In the genomic region with DNA sequence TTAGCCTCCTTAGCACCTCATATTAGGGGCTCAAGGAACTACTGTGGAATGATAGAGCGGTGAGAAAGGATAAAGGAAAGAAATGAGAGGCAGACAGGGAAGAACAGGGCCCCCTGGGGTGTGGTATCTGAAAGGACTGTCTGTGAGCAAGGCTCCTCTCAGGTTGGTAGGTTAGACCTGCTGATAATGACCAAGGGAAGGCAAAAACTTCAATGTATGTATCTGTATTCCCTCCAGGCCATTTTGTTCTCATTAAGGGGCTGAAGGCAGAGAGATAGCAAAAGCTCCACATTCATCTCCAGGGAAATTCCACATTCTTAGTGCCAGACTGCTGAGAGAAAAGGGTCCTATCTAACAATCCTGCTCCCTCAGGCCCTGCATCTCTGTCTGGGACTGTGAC, we compare ENCODE assay signal across 23 cellular contexts.
"Had no signal": no experiment of that assay in that cellular context is flagged by ENCODE, and none has a peak within 500 bp of the region (broad histone marks: within the 10 kb centered on the region; RNA-seq: fewer than 3 reads in every experiment).

No MANE protein-coding gene starts in this region.

- H3K27ac ChIP-seq: dorsolateral prefrontal cortex, epithelial cell of prostate, gastrocnemius medialis, lower lobe of right lung, neutrophil, pancreas, testis, tibial artery, upper lobe of left lung had no signal

- H3K4me1 Mint-ChIP-seq: immature natural killer cell; natural killer cell; stimulated activated memory B cell treated with anti-CD40 and anti-IgM and Interleukin-4, amounts not matched to agents 10 μg/mL and 1 μg/mL and 100 μg/mL, for 72 hours had no signal

- H3K4me2 ChIP-seq: smooth muscle cell had no signal

- H3K27me3 Mint-ChIP-seq: stimulated activated memory B cell treated with anti-CD40 and anti-IgM and Interleukin-4, amounts not matched to agents 10 μg/mL and 1 μg/mL and 100 μg/mL, for 72 hours had no signal

- H3K9me3 Mint-ChIP-seq: stimulated activated memory B cell treated with anti-CD40 and anti-IgM and Interleukin-4, amounts not matched to agents 10 μg/mL and 1 μg/mL and 100 μg/mL, for 72 hours had no signal

- H3K4me3 Mint-ChIP-seq: immature natural killer cell; natural killer cell; stimulated activated memory B cell treated with anti-CD40 and anti-IgM and Interleukin-4, amounts not matched to agents 10 μg/mL and 1 μg/mL and 100 μg/mL, for 72 hours had no signal

- DNase-seq: dorsolateral prefrontal cortex; effector CD4-positive, alpha-beta T cell; gastrocnemius medialis; head of caudate nucleus; immature natural killer cell; left ventricle myocardium superior; lower lobe of right lung; natural killer cell; pancreas; stimulated activated CD4-positive, alpha-beta T cell treated with anti-CD3 and anti-CD28 coated beads, Interleukin-12 subunit alpha, Interleukin-12 subunit beta, amount 100 ng/mL, for 4 hours; stimulated activated CD4-positive, alpha-beta T cell treated with anti-CD3 and anti-CD28 coated beads, Interleukin-2, amount 100 ng/mL, for 24 hours; stimulated activated CD4-positive, alpha-beta T cell treated with anti-CD3 and anti-CD28 coated beads, Interleukin-4, amount 100 ng/mL, for 24 hours; stimulated activated naive CD8-positive, alpha-beta T cell treated with anti-CD3 and anti-CD28 coated beads, Interleukin-15, Interleukin-2, amounts not matched to agents 100 U/mL and 50 U/mL, for 24 hours; substantia nigra; testis; tibial artery; upper lobe of left lung had no signal

- H3K36me3 ChIP-seq: gastrocnemius medialis, lower lobe of right lung, neutrophil, pancreas, tibial artery, upper lobe of left lung had no signal

- H3K27me3 ChIP-seq: dorsolateral prefrontal cortex, gastrocnemius medialis, neutrophil, pancreas, testis, tibial artery, upper lobe of left lung had no signal

- H3K4me1 ChIP-seq: lower lobe of right lung, pancreas, testis, tibial artery, upper lobe of left lung had no signal

- ATAC-seq: esophagus mucosa; gastrocnemius medialis; left ventricle myocardium superior; lower lobe of right lung; natural killer cell; pancreas; sciatic nerve; stimulated activated memory B cell treated with anti-CD40 and anti-IgM and Interleukin-4, amounts not matched to agents 10 μg/mL and 1 μg/mL and 100 μg/mL, for 72 hours; stimulated activated naive CD8-positive, alpha-beta T cell treated with anti-CD3 and anti-CD28 coated beads, Interleukin-15, Interleukin-2, amounts not matched to agents 100 U/mL and 50 U/mL, for 24 hours had no signal

- H3K9me3 ChIP-seq: gastrocnemius medialis, lower lobe of right lung, neutrophil, pancreas, testis, tibial artery, upper lobe of left lung had no signal

- H3K36me3 Mint-ChIP-seq: immature natural killer cell; natural killer cell; stimulated activated memory B cell treated with anti-CD40 and anti-IgM and Interleukin-4, amounts not matched to agents 10 μg/mL and 1 μg/mL and 100 μg/mL, for 72 hours had no signal

- H3K27ac Mint-ChIP-seq: immature natural killer cell; natural killer cell; stimulated activated memory B cell treated with anti-CD40 and anti-IgM and Interleukin-4, amounts not matched to agents 10 μg/mL and 1 μg/mL and 100 μg/mL, for 72 hours had no signal

- H3K4me3 ChIP-seq: dorsolateral prefrontal cortex, gastrocnemius medialis, lower lobe of right lung, pancreas, smooth muscle cell, testis, tibial artery, upper lobe of left lung had no signal
